Comparison of ENCODE assay signal across 1 cellular context in genomic region chr1:183238071-183238470, GRCh38.
TF ChIP-seq lines count a peak whose summit lies in the region.

No MANE protein-coding gene starts in this region.

TF ChIP-seq in SK-N-SH treated with all-trans-retinoic acid at 6 μM for 48 hours, 23 proteins besides CTCF, POLR2A, EP300 and RAD21 (continued from another document):
- TF ChIP-seq POU6F1 (CRISPR knock-in tag; IDR thresholded peaks at IDR 0.05; ENCODE audit: borderline replicate concordance, low read depth) (no peak), CSDC2 (CRISPR knock-in tag; IDR thresholded peaks at IDR 0.05) (no peak), TSHZ2 (CRISPR knock-in tag; IDR thresholded peaks at IDR 0.05) (no peak), SNAI2 (CRISPR knock-in tag; IDR thresholded peaks at IDR 0.05) (no peak), ZNF70 (CRISPR knock-in tag; IDR thresholded peaks at IDR 0.05) (no peak), PPARA (CRISPR knock-in tag; IDR thresholded peaks at IDR 0.05; ENCODE audit: borderline replicate concordance) (no peak), OSR1 (CRISPR knock-in tag; IDR thresholded peaks at IDR 0.05) (no peak), ZNF565 (CRISPR knock-in tag; conservative IDR thresholded peaks at IDR 0.05; ENCODE audit: low read depth) (no peak), BACH2 (CRISPR knock-in tag; IDR thresholded peaks at IDR 0.05; ENCODE audit: borderline replicate concordance) (no peak), GLIS3 (CRISPR knock-in tag; IDR thresholded peaks at IDR 0.05) (no peak), ISL1 (CRISPR knock-in tag; IDR thresholded peaks at IDR 0.05) (no peak), ZFP3 (CRISPR knock-in tag; IDR thresholded peaks at IDR 0.05) (no peak), TOX (CRISPR knock-in tag; IDR thresholded peaks at IDR 0.05; ENCODE audit: borderline replicate concordance) (no peak), ARNTL (CRISPR knock-in tag; IDR thresholded peaks at IDR 0.05; ENCODE audit: borderline replicate concordance, low read depth) (no peak), ZC3H10 (CRISPR knock-in tag; IDR thresholded peaks at IDR 0.05) (no peak)
- TF ChIP-seq, protein P1, sequence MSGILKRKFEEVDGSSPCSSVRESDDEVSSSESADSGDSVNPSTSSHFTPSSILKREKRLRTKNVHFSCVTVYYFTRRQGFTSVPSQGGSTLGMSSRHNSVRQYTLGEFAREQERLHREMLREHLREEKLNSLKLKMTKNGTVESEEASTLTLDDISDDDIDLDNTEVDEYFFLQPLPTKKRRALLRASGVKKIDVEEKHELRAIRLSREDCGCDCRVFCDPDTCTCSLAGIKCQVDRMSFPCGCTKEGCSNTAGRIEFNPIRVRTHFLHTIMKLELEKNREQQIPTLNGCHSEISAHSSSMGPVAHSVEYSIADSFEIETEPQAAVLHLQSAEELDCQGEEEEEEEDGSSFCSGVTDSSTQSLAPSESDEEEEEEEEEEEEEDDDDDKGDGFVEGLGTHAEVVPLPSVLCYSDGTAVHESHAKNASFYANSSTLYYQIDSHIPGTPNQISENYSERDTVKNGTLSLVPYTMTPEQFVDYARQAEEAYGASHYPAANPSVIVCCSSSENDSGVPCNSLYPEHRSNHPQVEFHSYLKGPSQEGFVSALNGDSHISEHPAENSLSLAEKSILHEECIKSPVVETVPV (CRISPR knock-in tag; IDR thresholded peaks at IDR 0.05), result no peak
- TF ChIP-seq, protein P2, sequence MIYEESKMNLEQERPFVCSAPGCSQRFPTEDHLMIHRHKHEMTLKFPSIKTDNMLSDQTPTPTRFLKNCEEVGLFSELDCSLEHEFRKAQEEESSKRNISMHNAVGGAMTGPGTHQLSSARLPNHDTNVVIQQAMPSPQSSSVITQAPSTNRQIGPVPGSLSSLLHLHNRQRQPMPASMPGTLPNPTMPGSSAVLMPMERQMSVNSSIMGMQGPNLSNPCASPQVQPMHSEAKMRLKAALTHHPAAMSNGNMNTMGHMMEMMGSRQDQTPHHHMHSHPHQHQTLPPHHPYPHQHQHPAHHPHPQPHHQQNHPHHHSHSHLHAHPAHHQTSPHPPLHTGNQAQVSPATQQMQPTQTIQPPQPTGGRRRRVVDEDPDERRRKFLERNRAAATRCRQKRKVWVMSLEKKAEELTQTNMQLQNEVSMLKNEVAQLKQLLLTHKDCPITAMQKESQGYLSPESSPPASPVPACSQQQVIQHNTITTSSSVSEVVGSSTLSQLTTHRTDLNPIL (CRISPR knock-in tag; IDR thresholded peaks at IDR 0.05; ENCODE audit: low read depth), result no peak
